ENCODE assay signal across 1 cellular context in genomic region chr9:131337131-131337848, GRCh38.
TF ChIP-seq lines count a peak whose summit lies in the region.

No MANE protein-coding gene starts in this region.

TF ChIP-seq in HepG2, 621 proteins besides CTCF, POLR2A, EP300 and RAD21:
- TF ChIP-seq YY1 (IDR thresholded peaks at IDR 0.05; ENCODE audit: insufficient read depth, insufficient replicate concordance, low read depth, low read length): no peak
